ENCODE assay signal across 16 cellular contexts in genomic region chr6:163568275-163568674, GRCh38.
DNase-seq lines count a peak whose midpoint lies in the region; ATAC-seq, FAIRE-seq and TF ChIP-seq lines count a peak whose summit lies in the region.
"Had no signal": no experiment of that assay in that cellular context is flagged by ENCODE, and none has a peak within 500 bp of the region (broad histone marks: within the 10 kb centered on the region; RNA-seq: fewer than 3 reads in every experiment).

No MANE protein-coding gene starts in this region.

- no peak overlapping the region for H3K4me3 ChIP-seq in HepG2 (replicated peaks in 1 of 3; ENCODE audit: insufficient read depth in 1 of 3, low read depth in 2 of 3, low read length in 3 of 3)
- H3K4me3 ChIP-seq in right lobe of liver: no peak overlapping the region
- no peak overlapping the region for H3K4me3 ChIP-seq in IMR-90 (ENCODE audit: insufficient read depth, low read depth, low read length)
- H3K4me3 ChIP-seq in pancreas: no peak overlapping the region
- H3K4me3 ChIP-seq: GM23248 had no signal

- H3K14ac ChIP-seq in IMR-90 (replicated peaks; ENCODE audit: low read depth, low read length): no peak overlapping the region

- TF ChIP-seq POLR2A in HepG2 (IDR thresholded peaks at IDR 0.05; ENCODE audit: insufficient read depth in 1 of 2, low read depth in 2 of 2, low read length in 2 of 2): no peak
- no peak for TF ChIP-seq POLR2A in right lobe of liver (IDR thresholded peaks at IDR 0.05)
- no peak for TF ChIP-seq POLR2A in IMR-90 (IDR thresholded peaks at IDR 0.05; ENCODE audit: low read depth, low read length)

- no peak overlapping the region for H2AFZ ChIP-seq in HepG2 (ENCODE audit: low read length)
- H2AFZ ChIP-seq in IMR-90 (replicated peaks; ENCODE audit: low read length, poor library complexity): no peak overlapping the region
- H2AFZ ChIP-seq: GM23248 had no signal

- peaks cover 15 to 39% of the 10 kb centered on the region in 2 experiments for H3K36me3 ChIP-seq in HepG2 (replicated peaks in 1 of 2; ENCODE audit: control insufficient read depth in 1 of 2, insufficient read depth in 2 of 2, low read length in 2 of 2)
- H3K36me3 ChIP-seq in right lobe of liver: peaks cover 0 to 31% (median 15%) of the 10 kb centered on the region in 4 donors
- peaks cover 15% of the 10 kb centered on the region for H3K36me3 ChIP-seq in IMR-90 (ENCODE audit: control insufficient read depth, insufficient read depth, low read length)
- peaks cover 0 to 7% (median 0%) of the 10 kb centered on the region in 3 donors for H3K36me3 ChIP-seq in pancreas

- no peak for FAIRE-seq in HepG2 (lab: Jason Lieb, UNC)
- peak; percentile 57 for FAIRE-seq in pancreas (lab: Jason Lieb, UNC)

- no peak overlapping the region for H3K4me3 Mint-ChIP-seq in CD14-positive monocyte
- H3K4me3 Mint-ChIP-seq: CD4-positive, CD25-positive, alpha-beta regulatory T cell; CD8-positive, alpha-beta T cell; H9 had no signal

- H3K4me1 ChIP-seq in HepG2 (ENCODE audit: insufficient read depth, low read length) (no peaks in the 10 kb centered on the region), right lobe of liver (peaks cover 0 to 10% (median 0%) of the 10 kb centered on the region in 4 donors), IMR-90 (ENCODE audit: control insufficient read depth, insufficient read depth, low read length) (peaks cover 3% of the 10 kb centered on the region), pancreas (peaks cover 3 to 10% (median 6%) of the 10 kb centered on the region in 3 donors)
- H3K4me1 ChIP-seq: Caco-2 had no signal

- H3K9me1 ChIP-seq in IMR-90 (ENCODE audit: insufficient read depth, low read length): no peaks in the 10 kb centered on the region

- no peak overlapping the region for H4K5ac ChIP-seq in IMR-90 (ENCODE audit: low read depth, low read length)

- H3K27ac ChIP-seq in HepG2 (ENCODE audit: extremely low read length, insufficient read depth, low read length) (no peak overlapping the region), right lobe of liver (no peak overlapping the region), IMR-90 (ENCODE audit: insufficient read depth, low read length) (no peak overlapping the region), pancreas (no peak overlapping the region)
- H3K27ac ChIP-seq: GM23248 had no signal

- no peaks in the 10 kb centered on the region for H3K79me2 ChIP-seq in HepG2 (ENCODE audit: insufficient read depth, low read length)

- no peak for TF ChIP-seq EP300 in HepG2 (IDR thresholded peaks at IDR 0.05; ENCODE audit: low read depth in 2 of 2, low read length in 2 of 2)
- no peak for TF ChIP-seq EP300 in HepG2 (CRISPR knock-in tag; IDR thresholded peaks at IDR 0.05; ENCODE audit: borderline replicate concordance)

- H2BK20ac ChIP-seq in IMR-90 (ENCODE audit: low read depth, low read length): no peak overlapping the region

- 96% methylated on average over 4 of the region's 4 CpGs for WGBS in HepG2 (ENCODE audit: low lambda C conversion rate)
- WGBS in right lobe of liver (ENCODE audit: insufficient coverage, low coverage, low lambda C conversion rate, missing lambda C conversion rate): 93% methylated on average over 4 of the region's 4 CpGs
- no CpG with 5 or more reads among the region's 4 CpGs for WGBS in IMR-90 (ENCODE audit: extremely low coverage in 2 of 2, insufficient read length in 1 of 2), 2 experiments
- 94 to 95% methylated on average over 4 of the region's 4 CpGs for WGBS in pancreas, 2 donors

- POLR2A ChIA-PET in HepG2 (lab: Yijun Ruan, JAX) (no interaction called here), IMR-90 (lab: Charles Lee; ENCODE audit: unreplicated experiment) (no interaction called here)

- H2AK9ac ChIP-seq in IMR-90 (replicated peaks; ENCODE audit: low read depth, low read length, poor library complexity): no peak overlapping the region

- no peaks in the 10 kb centered on the region for H3K27me3 Mint-ChIP-seq in CD14-positive monocyte (ENCODE audit: low read depth in 3 of 3)
- H3K27me3 Mint-ChIP-seq: CD4-positive, CD25-positive, alpha-beta regulatory T cell had no signal

- H3K9me3 ChIP-seq in HepG2 (ENCODE audit: low read length) (no peaks in the 10 kb centered on the region), right lobe of liver (no peaks in the 10 kb centered on the region), IMR-90 (ENCODE audit: control insufficient read depth, insufficient read depth, low read length) (no peaks in the 10 kb centered on the region; the same call in 1 of the 2 replicates), pancreas (no peaks in the 10 kb centered on the region)
- H3K9me3 ChIP-seq: Caco-2 had no signal

- in situ Hi-C loops in HepG2 (cut with HindIII; ENCODE audit: extremely low pct_ligation_motif_present, low pct_unique_long_range_greater_than_20kb) (loop anchor here (10.0 kb wide), 1 partner anchor 143 kb away; no protein-coding TSS in a partner anchor), IMR-90 (cut with MboI; ENCODE audit: low sequenced_read_pairs) (no loop called here)

- no peak overlapping the region for H2BK15ac ChIP-seq in IMR-90 (ENCODE audit: low read depth, low read length)

- H3K18ac ChIP-seq in IMR-90 (ENCODE audit: low read depth, low read length): no peak overlapping the region

- no peaks in the 10 kb centered on the region for H4K20me1 ChIP-seq in HepG2 (ENCODE audit: insufficient read depth, low read length)
- no peaks in the 10 kb centered on the region for H4K20me1 ChIP-seq in IMR-90 (ENCODE audit: insufficient read depth, low read length)

- peaks cover 5 to 20% of the 10 kb centered on the region in 2 experiments; a peak in 2 of 4 replicates for H3K79me1 ChIP-seq in IMR-90 (ENCODE audit: low read depth in 1 of 2, low read length in 2 of 2)

- H2BK5ac ChIP-seq in IMR-90 (ENCODE audit: low read depth, low read length, poor library complexity, severe bottlenecking): no peak overlapping the region

- TF ChIP-seq RAD21 in HepG2 (CRISPR knock-in tag; IDR thresholded peaks at IDR 0.05) (no peak), IMR-90 (IDR thresholded peaks at IDR 0.05; ENCODE audit: low read length) (no peak)

- no peaks in the 10 kb centered on the region for H3K9me3 Mint-ChIP-seq in CD14-positive monocyte
- H3K9me3 Mint-ChIP-seq: CD4-positive, CD25-positive, alpha-beta regulatory T cell; CD8-positive, alpha-beta T cell; H9 had no signal

- no peak overlapping the region for H4K8ac ChIP-seq in IMR-90 (ENCODE audit: low read depth in 2 of 2, low read length in 2 of 2)

- no peak overlapping the region for H4K91ac ChIP-seq in IMR-90 (ENCODE audit: insufficient read depth, low read depth, low read length)

- no peaks in the 10 kb centered on the region for H3K4me1 Mint-ChIP-seq in CD14-positive monocyte

- H3K27ac Mint-ChIP-seq in CD14-positive monocyte: no peak overlapping the region
- H3K27ac Mint-ChIP-seq: CD4-positive, CD25-positive, alpha-beta regulatory T cell; CD8-positive, alpha-beta T cell; H9 had no signal

- BruUV-seq in HepG2 (replicated peaks; lab: Mats Ljungman, UMichigan): no TSS peak
- BruUV-seq in IMR-90 (replicated peaks; lab: Mats Ljungman, UMichigan): no TSS peak

- dilution Hi-C loops in IMR-90 (cut with HindIII; ENCODE audit: low sequenced_read_pairs, unreplicated experiment): no loop called here

- intact Hi-C loops in HepG2 (cut with micrococcal nuclease; ENCODE audit: unreplicated experiment): no loop called here
- intact Hi-C loops in right lobe of liver (cut with DNase I): no loop called here
- intact Hi-C loops in IMR-90 (cut with micrococcal nuclease): no loop called here
- intact Hi-C loops in pancreas (cut with DNase I): no loop called here
- intact Hi-C loops in CD14-positive monocyte (cut with micrococcal nuclease): no loop called here

- no peak overlapping the region for H3K56ac ChIP-seq in IMR-90 (ENCODE audit: extremely low read depth, insufficient read depth, low read length)

- no peak overlapping the region for H3K23ac ChIP-seq in IMR-90 (ENCODE audit: low read depth, low read length)

- no peak overlapping the region for H2BK120ac ChIP-seq in IMR-90 (ENCODE audit: low read depth, low read length)

- ATAC-seq in HepG2 (no peak), right lobe of liver (no peak), IMR-90 (ENCODE audit: low read depth) (no peak), pancreas (no peak)
- ATAC-seq: CD8-positive, alpha-beta T cell; HCT116 had no signal

- no peak for TF ChIP-seq CTCF in HepG2 (CRISPR knock-in tag; IDR thresholded peaks at IDR 0.05)
- no peak for TF ChIP-seq CTCF in right lobe of liver (IDR thresholded peaks at IDR 0.05)
- TF ChIP-seq CTCF in IMR-90 (conservative IDR thresholded peaks at IDR 0.05; ENCODE audit: low read depth, low read length): no peak
- TF ChIP-seq CTCF in pancreas (IDR thresholded peaks at IDR 0.05): no peak
- no peak for TF ChIP-seq CTCF in CD14-positive monocyte (IDR thresholded peaks at IDR 0.05)

- H2AK5ac ChIP-seq in IMR-90 (ENCODE audit: low read depth, low read length): no peak overlapping the region

- no peak overlapping the region for H3K4ac ChIP-seq in IMR-90 (ENCODE audit: low read depth, low read length)

- H3K27me3 ChIP-seq in HepG2 (ENCODE audit: control insufficient read depth in 1 of 2, insufficient read depth in 2 of 2, low read length in 2 of 2) (no peaks in the 10 kb centered on the region), right lobe of liver (no peaks in the 10 kb centered on the region), IMR-90 (ENCODE audit: control insufficient read depth, insufficient read depth, low read length) (no peaks in the 10 kb centered on the region), pancreas (no peaks in the 10 kb centered on the region)

- CTCF ChIA-PET in HepG2 (lab: Yijun Ruan, JAX; ENCODE audit: low intra/inter-chr PET ratio, low total read pairs): no interaction called here
- CTCF ChIA-PET in IMR-90 (lab: Yijun Ruan, JAX): interaction anchor here (0.6 kb wide), 1 partner anchor 152 kb away, joined by 5 read pairs; no protein-coding TSS in a partner anchor

- H3K9ac ChIP-seq in HepG2 (ENCODE audit: insufficient read depth, low read depth, low read length): no peak overlapping the region
- no peak overlapping the region for H3K9ac ChIP-seq in IMR-90 (ENCODE audit: low read depth, low read length)
- H3K9ac ChIP-seq: GM23248 had no signal

- no peak overlapping the region for H3K4me2 ChIP-seq in HepG2 (ENCODE audit: low read depth, low read length)
- H3K4me2 ChIP-seq in IMR-90 (ENCODE audit: low read depth, low read length): no peak overlapping the region

- peaks cover 59 to 74% of the 10 kb centered on the region in 2 donors for H3K36me3 Mint-ChIP-seq in CD14-positive monocyte

- no peak for DNase-seq in HepG2 (ENCODE audit: low spot score)
- no peak for DNase-seq in right lobe of liver
- no peak for DNase-seq in IMR-90
- no peak for DNase-seq in pancreas
- DNase-seq in NCI-H2227 treated with DMSO at 0.1 percent for 48 hours (lab: John Stamatoyannopoulos, UW): no peak
- DNase-seq in CD14-positive monocyte (ENCODE audit: low spot score): no peak
- DNase-seq: 8988T; C1 segment of cervical spinal cord; Caco-2; CD4-positive, CD25-positive, alpha-beta regulatory T cell; CD8-positive, alpha-beta T cell; DMS153; DND-41; GM23248; H9 had no signal

TF ChIP-seq in HepG2, 621 proteins besides CTCF, POLR2A, EP300 and RAD21 (continues in another document):
- TF ChIP-seq MAFF (IDR thresholded peaks at IDR 0.05; ENCODE audit: low read depth, low read length) (peak; percentile 96), MAFK (conservative IDR thresholded peaks at IDR 0.05 in 1 of 2, IDR thresholded peaks at IDR 0.05 in 1 of 2; ENCODE audit: low read length in 2 of 2) (peak; percentile 95 to 97)

TF ChIP-seq in IMR-90, 13 proteins besides CTCF, POLR2A, EP300 and RAD21:
- TF ChIP-seq MAFK (IDR thresholded peaks at IDR 0.05; ENCODE audit: low read depth, low read length) (peak; percentile 96), MAZ (IDR thresholded peaks at IDR 0.05; ENCODE audit: borderline replicate concordance, low read depth, low read length) (no peak)
